In the genomic region with DNA sequence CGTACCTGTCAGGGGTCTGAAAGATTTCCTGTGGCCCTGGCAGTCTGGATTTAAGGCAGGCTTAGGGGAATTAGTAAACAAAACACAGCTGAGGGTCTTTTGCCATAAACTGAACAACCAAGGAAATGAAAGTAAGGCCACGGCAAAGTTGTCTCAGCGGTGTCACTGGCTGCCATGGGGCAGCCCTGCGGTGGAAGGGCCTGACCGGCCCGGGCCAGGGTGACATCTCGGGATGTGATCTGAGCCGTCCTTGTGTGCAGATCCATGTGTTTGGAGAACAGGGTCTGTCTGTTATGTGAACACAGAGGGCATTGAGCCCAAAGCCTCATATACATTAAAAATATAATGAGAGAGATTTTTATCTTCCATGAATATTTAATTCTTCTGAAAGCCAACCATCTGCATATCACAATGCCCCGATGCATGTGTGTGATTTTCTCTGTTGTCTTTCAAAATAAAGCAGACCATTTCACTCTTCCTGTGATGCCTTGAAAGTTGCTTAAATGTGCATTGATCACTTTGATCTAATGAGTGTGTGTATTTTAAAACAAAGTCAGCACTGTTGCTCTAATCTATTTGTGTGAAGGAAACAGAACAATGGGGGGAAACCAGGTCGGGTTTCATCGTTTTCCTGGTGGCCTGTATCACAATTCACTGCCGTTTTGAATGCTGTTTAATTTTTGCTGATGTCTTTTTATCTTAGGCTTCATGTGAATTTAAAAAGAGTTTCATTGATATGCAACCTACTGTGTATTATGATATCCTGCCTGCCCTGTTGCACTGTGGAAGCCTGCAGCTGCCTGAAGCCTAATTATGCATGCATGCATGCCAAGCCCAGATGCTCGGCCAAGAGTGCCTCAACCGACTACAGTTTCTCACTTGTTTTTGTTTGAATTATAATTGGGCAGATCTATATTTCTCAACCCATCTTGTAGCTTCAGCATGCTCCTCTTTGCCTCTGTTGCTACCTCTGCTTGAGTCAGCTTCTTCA, we compare ENCODE assay signal across 12 cellular contexts.
DNase-seq lines count a peak whose midpoint lies in the region; ATAC-seq and TF ChIP-seq lines count a peak whose summit lies in the region.
"Had no signal": no experiment of that assay in that cellular context is flagged by ENCODE, and none has a peak within 500 bp of the region (broad histone marks: within the 10 kb centered on the region; RNA-seq: fewer than 3 reads in every experiment).

No MANE protein-coding gene starts in this region.

- peak overlapping the region; percentile 100 for H2AFZ ChIP-seq in OCI-LY1 (ENCODE audit: low read length)

- H3K79me2 ChIP-seq in OCI-LY1 (ENCODE audit: insufficient read depth, low read length) = no peaks in the 10 kb centered on the region

- H3K27ac ChIP-seq in OCI-LY1 (ENCODE audit: low read depth, low read length, poor library complexity, severe bottlenecking) = peak overlapping the region; percentile 83

- no peaks in the 10 kb centered on the region for H3K9me2 ChIP-seq in OCI-LY1 (ENCODE audit: low read depth, low read length)

- H4K20me1 ChIP-seq in OCI-LY1 (ENCODE audit: insufficient read depth, low read length) = no peaks in the 10 kb centered on the region

- H3K27me3 ChIP-seq in OCI-LY1 (ENCODE audit: insufficient read depth, low read length) = no peaks in the 10 kb centered on the region

- peaks cover 2% of the 10 kb centered on the region; the same call in 1 of the 2 replicates for H3K9me3 ChIP-seq in OCI-LY1 (ENCODE audit: low read length)

- peak overlapping the region; percentile 58 for H3K9ac ChIP-seq in OCI-LY1 (ENCODE audit: low read length)

- peaks cover 39% of the 10 kb centered on the region for H3K4me1 ChIP-seq in OCI-LY1 (ENCODE audit: insufficient read depth, low read length, severe bottlenecking)

- H3F3A ChIP-seq in OCI-LY1 (ENCODE audit: insufficient read depth, low read length) = no peaks in the 10 kb centered on the region

- H3K4me2 ChIP-seq in OCI-LY1 (ENCODE audit: low read length) = peak overlapping the region; percentile 71

- ATAC-seq in GM18498 (IDR thresholded peaks at IDR 0.05; ENCODE audit: unreplicated experiment) (no peak), HG02588 (IDR thresholded peaks at IDR 0.05; ENCODE audit: unreplicated experiment) (no peak)

- DNase-seq in NCI-H510A treated with DMSO at 0.1 percent for 48 hours (lab: John Stamatoyannopoulos, UW) (peak; percentile 35), NCI-H510A (lab: John Stamatoyannopoulos, UW) (no peak), hippocampal formation (lab: John Stamatoyannopoulos, UW) (peak; percentile 68 to 79), putamen (ENCODE audit: low spot score) (peak; percentile 85), DMS114 treated with DMSO at 0.1 percent for 48 hours (lab: John Stamatoyannopoulos, UW; ENCODE audit: unreplicated experiment) (no peak)
- DNase-seq: cerebellar nuclear complex, foreskin melanocyte, Kasumi-1 had no signal

- TF ChIP-seq CTCF in OCI-LY1 (IDR thresholded peaks at IDR 0.05; ENCODE audit: low read length) = no peak

- no peaks in the 10 kb centered on the region for H3K36me3 ChIP-seq in OCI-LY1 (ENCODE audit: insufficient read depth, low read length)

- H3K4me3 ChIP-seq in OCI-LY1 (ENCODE audit: low read depth, low read length, poor library complexity, severe bottlenecking) = peak overlapping the region; percentile 28
- H3K4me3 ChIP-seq: skin epidermis had no signal

Comparison
In these comparisons a context has a peak if more than half of its experiments do, and no peak if none do; other contexts are left out.
1. DNase-seq: peak in NCI-H510A treated with DMSO at 0.1 percent for 48 hours (single experiment), hippocampal formation (2 of 2) and putamen (single experiment); none in NCI-H510A (single experiment) and DMS114 treated with DMSO at 0.1 percent for 48 hours (single experiment).